In genomic region chr1:36155560-36156328, GRCh38 we compare ENCODE assay signal across 8 cellular contexts. TPM values are rescaled to one million over a fixed set of nuclear protein-coding genes. Genes with fewer than 3 reads are reported as not detected.
A peak's percentile ranks its signal among the peaks of the same experiment; 100 is the strongest.
DNase-seq lines count a peak whose midpoint lies in the region; ATAC-seq, FAIRE-seq and TF ChIP-seq lines count a peak whose summit lies in the region.

Gene MAP7D1 (plus strand): TSS chr1:36156160. CDS start chr1:36156418, 258 bp downstream.

- H2BK120ac ChIP-seq in H1 (replicated peaks; ENCODE audit: low read depth, low read length): no peak within 1 kb of the TSS

- CTCF ChIA-PET in H1 (lab: Charles Lee; ENCODE audit: partially characterized antibody): interaction anchor here (2.1 to 10.1 kb wide), 3 partner anchors 18 to 33 kb away, joined by 6 to 261 read pairs (median 162); no protein-coding TSS in a partner anchor

- peaks cover 12% of the 10 kb centered on the region for H3K79me1 ChIP-seq in H1 (ENCODE audit: low read depth, low read length)

- no peak within 1 kb of the TSS for H3K14ac ChIP-seq in H1 (ENCODE audit: insufficient read length)

- no peaks in the 10 kb centered on the region for H3K36me3 ChIP-seq in H1 (ENCODE audit: control insufficient read depth in 2 of 4, insufficient read depth in 4 of 4, low read length in 3 of 4)

- H3K18ac ChIP-seq in H1 (ENCODE audit: extremely low read depth, low read length): peak within 1 kb of the TSS; percentile 93

- H2AK5ac ChIP-seq in H1 (ENCODE audit: low read depth, low read length): no peak within 1 kb of the TSS

- H3K4ac ChIP-seq in H1 (replicated peaks; ENCODE audit: insufficient read length, low read depth, low read length): no peak within 1 kb of the TSS

- H2BK20ac ChIP-seq in H1 (ENCODE audit: low read length): no peak within 1 kb of the TSS

- no peak within 1 kb of the TSS for H2BK12ac ChIP-seq in H1 (ENCODE audit: low read depth, low read length)

- FAIRE-seq in H1 (lab: Jason Lieb, UNC): no peak

- peaks cover 11 to 29% (median 25%) of the 10 kb centered on the region in 4 experiments for H3K27me3 ChIP-seq in H1 (replicated peaks in 1 of 4; ENCODE audit: control insufficient read depth in 3 of 4, extremely low read depth in 1 of 4, insufficient read depth in 3 of 4, low read length in 3 of 4)

- peak within 1 kb of the TSS; percentile 52; the same call in 1 of the 2 replicates for H2BK5ac ChIP-seq in H1 (ENCODE audit: low read depth, low read length)

- H3K9ac ChIP-seq in H1 (replicated peaks in 1 of 4; ENCODE audit: extremely low read depth in 1 of 4, low read depth in 3 of 4, low read length in 3 of 4): peak within 1 kb of the TSS in 3 of 4 experiments; percentile 56 to 92 (median 67); a peak in 5 of 7 replicates

- peak in 1 of 2 experiments; percentile 37; a peak in 1 of 3 replicates for TF ChIP-seq POLR2A in H1 (IDR thresholded peaks at IDR 0.05; ENCODE audit: control extremely low read depth in 1 of 2, low read depth in 2 of 2, low read length in 2 of 2)

- DNase-seq in AG10803 (ENCODE audit: low read depth) (peak; percentile 85), NOMO-1 (lab: John Stamatoyannopoulos, UW; ENCODE audit: unreplicated experiment in 2 of 2) (peak; percentile 53 to 72), H1 (ENCODE audit: low read depth in 1 of 2, low spot score in 2 of 2) (peak in 1 of 2 experiments; percentile 93), mesenteric fat pad (ENCODE audit: low spot score) (peak; percentile 95)
- DNase-seq in activated CD8-positive, alpha-beta memory T cell treated with anti-CD3 and anti-CD28 coated beads for 48 hours (ENCODE audit: low read depth in 2 of 3, low spot score in 2 of 3): peak; percentile 67 to 92 (median 73)
- peak; percentile 69 to 74 for DNase-seq in stimulated activated CD8-positive, alpha-beta memory T cell treated with anti-CD3 and anti-CD28 coated beads, Interleukin-15, amount 100 ng/mL, for 4 hours (ENCODE audit: low read depth in 2 of 2)

- ATAC-seq in GM19025 (IDR thresholded peaks at IDR 0.05; ENCODE audit: low read depth, unreplicated experiment) (peak; percentile 61), HG03432 (IDR thresholded peaks at IDR 0.05; ENCODE audit: unreplicated experiment) (peak; percentile 58)

- H3K56ac ChIP-seq in H1 (replicated peaks; ENCODE audit: insufficient read length, low read depth, low read length): no peak within 1 kb of the TSS

- peaks cover 2 to 28% (median 13%) of the 10 kb centered on the region in 4 experiments for H3K4me1 ChIP-seq in H1 (replicated peaks in 1 of 4; ENCODE audit: control insufficient read depth in 3 of 4, insufficient read depth in 4 of 4, low read length in 3 of 4)

- H4K91ac ChIP-seq in H1 (replicated peaks; ENCODE audit: insufficient read length, low read length): peak within 1 kb of the TSS; percentile 44

- peak within 1 kb of the TSS; percentile 34 for H4K5ac ChIP-seq in H1 (ENCODE audit: insufficient read length, low read depth, low read length)

- peak in 1 of 2 experiments; percentile 70; a peak in 2 of 3 replicates for TF ChIP-seq EP300 in H1 (IDR thresholded peaks at IDR 0.05; ENCODE audit: borderline replicate concordance in 1 of 2, low read depth in 2 of 2, low read length in 2 of 2)

- H3K23ac ChIP-seq in H1 (ENCODE audit: insufficient read length): no peak within 1 kb of the TSS

- POLR2A ChIA-PET in H1 (lab: Charles Lee; ENCODE audit: partially characterized antibody): interaction anchor here (1.0 to 5.1 kb wide), 11 partner anchors 11 to 166 kb away, joined by 3 to 44 read pairs (median 7); partner anchors contain the start of genes SH3D21 and THRAP3

- H3K4me3 ChIP-seq in AG10803 (ENCODE audit: low read length) (peak within 1 kb of the TSS; percentile 91), H1 (ENCODE audit: extremely low read depth in 1 of 4, insufficient read depth in 2 of 4, low read depth in 3 of 4, low read length in 4 of 4) (peak within 1 kb of the TSS; percentile 64 to 96 (median 76))

- TF ChIP-seq CTCF in AG10803 (conservative IDR thresholded peaks at IDR 0.05; ENCODE audit: low read length) (no peak), H1 (IDR thresholded peaks at IDR 0.05; ENCODE audit: control extremely low read depth in 1 of 3, insufficient read depth in 1 of 3, low read depth in 1 of 3, low read length in 3 of 3) (no peak)

- no peaks in the 10 kb centered on the region for H3K9me3 ChIP-seq in H1 (ENCODE audit: insufficient read depth in 2 of 2, low read depth in 1 of 2, low read length in 1 of 2)

- peaks cover 11% of the 10 kb centered on the region for H3K23me2 ChIP-seq in H1 (ENCODE audit: low read depth, low read length)

- peak within 1 kb of the TSS; percentile 49 for H3K27ac ChIP-seq in H1 (ENCODE audit: low read depth, low read length)

- peaks cover 0 to 27% of the 10 kb centered on the region in 2 experiments; a peak in 3 of 4 replicates for H3K79me2 ChIP-seq in H1 (ENCODE audit: control insufficient read depth in 1 of 2, insufficient read depth in 2 of 2, low read length in 2 of 2)

- no peak within 1 kb of the TSS for H2AFZ ChIP-seq in H1 (ENCODE audit: low read length)

- H3K4me2 ChIP-seq in H1 (ENCODE audit: insufficient read depth in 1 of 2, low read depth in 2 of 2, low read length in 2 of 2): peak within 1 kb of the TSS; percentile 88 to 96

- WGBS in H1 (ENCODE audit: extremely low coverage in 1 of 2, insufficient coverage in 1 of 2, insufficient read length in 1 of 2, insufficient replicate concordance in 2 of 2, low coverage in 1 of 2, low lambda C conversion rate in 2 of 2, missing lambda C conversion rate in 1 of 2), 2 experiments: 2% methylated on average over 23 of the region's 84 CpGs; no CpG with 5 or more reads in 1 of the 2 experiments

- peak within 1 kb of the TSS; percentile 75 for H4K8ac ChIP-seq in H1 (ENCODE audit: extremely low read depth, insufficient read depth, low read length)

- no peak within 1 kb of the TSS for H2BK15ac ChIP-seq in H1 (ENCODE audit: low read length)

- no peak for TF ChIP-seq RAD21 in H1 (IDR thresholded peaks at IDR 0.05 in 1 of 2, conservative IDR thresholded peaks at IDR 0.05 in 1 of 2; ENCODE audit: low read depth in 2 of 2, low read length in 2 of 2)

- H4K20me1 ChIP-seq in H1 (replicated peaks in 1 of 2; ENCODE audit: control insufficient read depth in 1 of 2, insufficient read depth in 2 of 2, low read length in 2 of 2): peaks cover 0 to 7% of the 10 kb centered on the region in 2 experiments

TF ChIP-seq in H1, 55 proteins besides CTCF, POLR2A, EP300 and RAD21:
- TF ChIP-seq ATF3 (IDR thresholded peaks at IDR 0.05; ENCODE audit: insufficient read depth, low read depth, low read length): 0 out of 2 replicates have a peak, but pooled peaks have one; percentile 10
- TF ChIP-seq RNF2 (IDR thresholded peaks at IDR 0.05; ENCODE audit: borderline replicate concordance, low read depth, low read length, missing control alignments, poor library complexity, severe bottlenecking): no peak
- TF ChIP-seq PHF8 (conservative IDR thresholded peaks at IDR 0.05; ENCODE audit: low read depth, low read length): peak; percentile 46; the same call in 1 of the 2 replicates
- peak; percentile 71; the same call in 1 of the 2 replicates for TF ChIP-seq CHD1 (IDR thresholded peaks at IDR 0.05; ENCODE audit: low read depth, low read length)
- TF ChIP-seq CTBP2 (IDR thresholded peaks at IDR 0.05; ENCODE audit: borderline replicate concordance, insufficient read depth, insufficient read length, low read length): no peak
- TF ChIP-seq TAF1 (IDR thresholded peaks at IDR 0.05; ENCODE audit: low read depth, low read length): peak; percentile 56
- TF ChIP-seq JUND (IDR thresholded peaks at IDR 0.05; ENCODE audit: low read length): peak; percentile 97

RNA-seq across cellular contexts. Expression of gene MAP7D1, which starts in this region (rescaled TPM):
- 52.4 and 55.1 TPM in 2 replicates for total RNA-seq in H1 (2021; fragmentation: NEBNext Ultra II Directional; extraction: Animal tissue kit (Norgen Biotek cat#: 25700))
- polyA plus RNA-seq in H1 (2011; rRNA removed): 18.2 and 24.8 TPM in 2 replicates
- polyA plus RNA-seq in H1 (2011; cell fraction: cytosol; rRNA removed): 23.1 TPM
- 36.3 TPM for polyA plus RNA-seq in H1 (2011; cell fraction: nucleus; rRNA removed)
- polyA plus RNA-seq in H1 (2012, experiment 1 of 2): 44.6 to 64.8 TPM (median 56.7 TPM) in 4 replicates
- 55.0 TPM for polyA plus RNA-seq in H1 (2012, experiment 2 of 2)
- 30.4 TPM for polyA plus RNA-seq in H1 (2013, experiment 1 of 2)
- 27.2 TPM for polyA plus RNA-seq in H1 (2013, experiment 2 of 2)
- polyA minus RNA-seq in H1 (2011; rRNA and poly(A)+ RNA removed): 10.9 and 11.9 TPM in 2 replicates
- polyA minus RNA-seq in H1 (2011; cell fraction: cytosol; rRNA and poly(A)+ RNA removed): 31.9 TPM
- 18.1 TPM for polyA minus RNA-seq in H1 (2011; cell fraction: nucleus; rRNA and poly(A)+ RNA removed)
- total RNA-seq in mesenteric fat pad: 225 TPM
